Comparison of ENCODE assay signal across 8 cellular contexts in genomic region chr10:11612004-11613001, GRCh38. TPM values are rescaled to one million over a fixed set of nuclear protein-coding genes. Genes with fewer than 3 reads are reported as not detected.
DNase-seq lines count a peak whose midpoint lies in the region; ATAC-seq and TF ChIP-seq lines count a peak whose summit lies in the region.

No MANE protein-coding gene starts in this region.

- intact Hi-C loops in PC-9 (cut with micrococcal nuclease; ENCODE audit: unreplicated experiment) = loop anchor here (5.0 to 10.0 kb wide), 2 partner anchors 80 to 212 kb away; partner anchors contain the start of gene PROSER2

- H3K36me3 ChIP-seq in PC-9 (ENCODE audit: low read depth) (no peaks in the 10 kb centered on the region), ectodermal cell (ENCODE audit: control insufficient read depth, insufficient read depth, low read length) (no peaks in the 10 kb centered on the region), muscle layer of duodenum (ENCODE audit: control insufficient read depth in 1 of 2, insufficient read depth in 2 of 2, low read length in 2 of 2) (no peaks in the 10 kb centered on the region)

- TSS peak; percentile 85 for BruUV-seq in PC-9 (replicated peaks; lab: Mats Ljungman, UMichigan)

- no peaks in the 10 kb centered on the region for H3K9me2 ChIP-seq in PC-9 (ENCODE audit: insufficient read depth)

- H3K79me2 ChIP-seq in PC-9 (ENCODE audit: low read depth) = peaks cover 36% of the 10 kb centered on the region

- H3K4me2 ChIP-seq in PC-9 = peak overlapping the region; percentile 82

- CTCF ChIA-PET in PC-9 (lab: Charles Lee) = no interaction called here

- peak; percentile 4 to 9 for DNase-seq in activated CD4-positive, alpha-beta T cell treated with anti-CD3 and anti-CD28 coated beads for 4 hours
- no peak for DNase-seq in activated CD4-positive, alpha-beta T cell treated with anti-CD3 and anti-CD28 coated beads, Interleukin-2, amount 50 U/mL, for 1 hour
- peak in 1 of 2 experiments; percentile 73 for DNase-seq in PC-9
- no peak for DNase-seq in NK-92 treated with Interleukin-12 subunit alpha and Interleukin-12 subunit beta, amount 100 ng/mL, for 24 hours (lab: John Stamatoyannopoulos, UW)
- no peak for DNase-seq in NCI-H2196 treated with DMSO at 0.1 percent for 48 hours (lab: John Stamatoyannopoulos, UW; ENCODE audit: unreplicated experiment)

- peak overlapping the region; percentile 79 for H2AFZ ChIP-seq in PC-9

- TF ChIP-seq CTCF in PC-9 (conservative IDR thresholded peaks at IDR 0.05) = no peak

- H3K27ac ChIP-seq in PC-9 = peak overlapping the region; percentile 76
- H3K27ac ChIP-seq in ectodermal cell (ENCODE audit: insufficient read depth, low read depth, low read length, poor library complexity, severe bottlenecking) = peak overlapping the region; percentile 3
- peak overlapping the region; percentile 71 for H3K27ac ChIP-seq in muscle layer of duodenum (ENCODE audit: low read length)

- H3K9me3 ChIP-seq in PC-9 (ENCODE audit: insufficient read depth, low read depth) = no peaks in the 10 kb centered on the region
- H3K9me3 ChIP-seq in ectodermal cell (ENCODE audit: control insufficient read depth, low read length) = no peaks in the 10 kb centered on the region
- peaks cover 1 to 2% of the 10 kb centered on the region in 2 donors for H3K9me3 ChIP-seq in muscle layer of duodenum (ENCODE audit: control insufficient read depth in 1 of 2, low read length in 2 of 2)

- H3K4me3 ChIP-seq in PC-9 (peak overlapping the region; percentile 98), ectodermal cell (ENCODE audit: insufficient read depth, low read depth, low read length) (peak overlapping the region; percentile 65), muscle layer of duodenum (ENCODE audit: low read depth in 1 of 2, low read length in 2 of 2) (peak overlapping the region; percentile 70 to 78)

- ATAC-seq in HG03442 (IDR thresholded peaks at IDR 0.05; ENCODE audit: unreplicated experiment) = no peak

- 68 to 69% methylated on average over 12 of the region's 12 CpGs for WGBS in ectodermal cell, 2 experiments

- H3K27me3 ChIP-seq in PC-9 (ENCODE audit: insufficient read depth, low read depth) (no peaks in the 10 kb centered on the region), ectodermal cell (ENCODE audit: control insufficient read depth, insufficient read depth, low read length, poor library complexity, severe bottlenecking) (no peaks in the 10 kb centered on the region), muscle layer of duodenum (ENCODE audit: low read depth, low read length) (no peaks in the 10 kb centered on the region)

- POLR2A ChIA-PET in PC-9 (lab: Charles Lee; ENCODE audit: unreplicated experiment) = no interaction called here

- peaks cover 14% of the 10 kb centered on the region for H3F3A ChIP-seq in PC-9 (ENCODE audit: insufficient read depth, low read depth)

- peaks cover 29% of the 10 kb centered on the region for H3K4me1 ChIP-seq in PC-9 (replicated peaks; ENCODE audit: insufficient read depth)
- peaks cover 16% of the 10 kb centered on the region for H3K4me1 ChIP-seq in ectodermal cell (ENCODE audit: control insufficient read depth, insufficient read depth, low read length)
- H3K4me1 ChIP-seq in muscle layer of duodenum (ENCODE audit: control insufficient read depth in 1 of 2, insufficient read depth in 2 of 2, low read length in 2 of 2) = peaks cover 3 to 6% of the 10 kb centered on the region in 2 donors

- no peaks in the 10 kb centered on the region for H4K20me1 ChIP-seq in PC-9 (ENCODE audit: insufficient read depth)

RNA-seq across cellular contexts. Expression of gene USP6NL, which starts 0.9 kb away (rescaled TPM):
- total RNA-seq in PC-9 (2021) = 16.8 and 22.1 TPM in 2 replicates
- polyA plus RNA-seq in ectodermal cell (2013, experiment 1 of 4) = 32.0 TPM
- 35.7 TPM for polyA plus RNA-seq in ectodermal cell (2013, experiment 2 of 4)
- 27.4 TPM for polyA plus RNA-seq in ectodermal cell (2013, experiment 3 of 4)
- polyA plus RNA-seq in ectodermal cell (2013, experiment 4 of 4) = 31.5 TPM

Comparison
In these comparisons a context has a peak if more than half of its experiments do, and no peak if none do; other contexts are left out.
1. DNase-seq: peak in activated CD4-positive, alpha-beta T cell treated with anti-CD3 and anti-CD28 coated beads for 4 hours (2 of 2); none in activated CD4-positive, alpha-beta T cell treated with anti-CD3 and anti-CD28 coated beads, Interleukin-2, amount 50 U/mL, for 1 hour (single experiment), NK-92 treated with Interleukin-12 subunit alpha and Interleukin-12 subunit beta, amount 100 ng/mL, for 24 hours (single experiment) and NCI-H2196 treated with DMSO at 0.1 percent for 48 hours (single experiment).
2. H3K27ac ChIP-seq: peak in every context shown above with its lines; median percentile 76 in PC-9; 71 in muscle layer of duodenum; 3 in ectodermal cell.
3. Peak in every context shown above with its lines, with median percentiles within 50 percentile points of each other: H3K4me3 ChIP-seq.